ENCODE assay signal across 8 cellular contexts in genomic region chr20:44714701-44715494, GRCh38. TPM values are rescaled to one million over a fixed set of nuclear protein-coding genes. Genes with fewer than 3 reads are reported as not detected.
DNase-seq lines count a peak whose midpoint lies in the region; ATAC-seq and TF ChIP-seq lines count a peak whose summit lies in the region.

TSS of gene CCN5 (plus strand) at chr20:44715369. CDS start at chr20:44715391, 22 bp downstream.

- no peak for ATAC-seq in GM19463 (IDR thresholded peaks at IDR 0.05; ENCODE audit: unreplicated experiment)

- no peaks in the 10 kb centered on the region for H3K4me1 Mint-ChIP-seq in neural crest cell

- H3K27me3 Mint-ChIP-seq in neural crest cell (ENCODE audit: low read depth), result no peaks in the 10 kb centered on the region

- no peaks in the 10 kb centered on the region for H3K9me3 Mint-ChIP-seq in neural crest cell

- no peak within 1 kb of the TSS for H3K4me3 Mint-ChIP-seq in neural crest cell

- TF ChIP-seq POLR2A in erythroblast (IDR thresholded peaks at IDR 0.05; ENCODE audit: low read length), result no peak

- H3K27ac Mint-ChIP-seq in neural crest cell (ENCODE audit: unreplicated experiment), result peak within 1 kb of the TSS; percentile 87

- DNase-seq in DMS153 treated with DMSO at 0.1 percent for 48 hours (lab: John Stamatoyannopoulos, UW; ENCODE audit: unreplicated experiment), result peak; percentile 32
- DNase-seq in NOMO-1 treated with DMSO at 0.1 percent for 48 hours (lab: John Stamatoyannopoulos, UW; ENCODE audit: unreplicated experiment), result peak; percentile 5
- peak; percentile 72 to 76 for DNase-seq in erythroblast (lab: John Stamatoyannopoulos, UW)
- no peak for DNase-seq in neural crest cell (ENCODE audit: low read depth, low spot score)
- no peak for DNase-seq in NCI-H187 (lab: John Stamatoyannopoulos, UW)
- no peak for DNase-seq in stimulated activated CD4-positive, alpha-beta T cell treated with anti-CD3 and anti-CD28 coated beads, Interleukin-12 subunit alpha, Interleukin-12 subunit beta, amount 100 ng/mL, for 4 hours
- DNase-seq in ecto neural progenitor cell (ENCODE audit: low spot score), result no peak

- TF ChIP-seq CTCF in neural crest cell (conservative IDR thresholded peaks at IDR 0.05), result no peak

- no peaks in the 10 kb centered on the region for H3K36me3 Mint-ChIP-seq in neural crest cell (ENCODE audit: low read depth)

RNA-seq across cellular contexts. Expression of gene CCN5, which starts in this region (rescaled TPM):
- not detected in 2 replicates for total RNA-seq in neural crest cell

Comparison
In these comparisons a context has a peak if more than half of its experiments do, and no peak if none do; other contexts are left out.
1. DNase-seq: peak in DMS153 treated with DMSO at 0.1 percent for 48 hours (single experiment), NOMO-1 treated with DMSO at 0.1 percent for 48 hours (single experiment) and erythroblast (2 of 2); none in neural crest cell (single experiment), NCI-H187 (0 of 2), stimulated activated CD4-positive, alpha-beta T cell treated with anti-CD3 and anti-CD28 coated beads, Interleukin-12 subunit alpha, Interleukin-12 subunit beta, amount 100 ng/mL, for 4 hours (single experiment) and ecto neural progenitor cell (single experiment).